In genomic region chr13:112689498-112690241, GRCh38 we compare ENCODE assay signal across 8 cellular contexts. TPM values are rescaled to one million over a fixed set of nuclear protein-coding genes. Genes with fewer than 3 reads are reported as not detected.
A peak's percentile ranks its signal among the peaks of the same experiment; 100 is the strongest.
DNase-seq lines count a peak whose midpoint lies in the region; ATAC-seq and TF ChIP-seq lines count a peak whose summit lies in the region.

Gene ATP11A (plus strand): TSS chr13:112690038. CDS start chr13:112690417, 379 bp downstream.

- no peaks in the 10 kb centered on the region for H3K36me3 Mint-ChIP-seq in nephron progenitor cell (ENCODE audit: low read depth)

- H3K4me3 Mint-ChIP-seq in nephron progenitor cell, result peak within 1 kb of the TSS; percentile 95

- peaks cover 55% of the 10 kb centered on the region for H3K79me2 ChIP-seq in DND-41 (ENCODE audit: insufficient read depth, low read length)

- H3K4me1 Mint-ChIP-seq in nephron progenitor cell, result peaks cover 59% of the 10 kb centered on the region

- H2AFZ ChIP-seq in DND-41 (ENCODE audit: low read depth, low read length), result peak within 1 kb of the TSS; percentile 96

- H4K20me1 ChIP-seq in DND-41 (ENCODE audit: insufficient read depth, low read length), result peaks cover 31% of the 10 kb centered on the region

- H3K36me3 ChIP-seq in DND-41 (ENCODE audit: insufficient read depth, low read length), result 0 out of 2 replicates have a peak, but pooled peaks cover 3% of the 10 kb centered on the region

- peak within 1 kb of the TSS; percentile 86 for H3K4me2 ChIP-seq in DND-41 (ENCODE audit: insufficient read depth, low read length)

- peaks cover 3% of the 10 kb centered on the region for H3K27me3 Mint-ChIP-seq in nephron progenitor cell (ENCODE audit: low read depth, poor library complexity)

- H3K27me3 ChIP-seq in DND-41 (ENCODE audit: insufficient read depth, low read length, poor library complexity), result no peaks in the 10 kb centered on the region

- TF ChIP-seq CTCF in DND-41 (IDR thresholded peaks at IDR 0.05; ENCODE audit: borderline replicate concordance, extremely low read depth, low read length, poor library complexity, severe bottlenecking) (peak; percentile 37), fibroblast of the aortic adventitia (IDR thresholded peaks at IDR 0.05; ENCODE audit: insufficient read depth, low read length) (no peak), nephron progenitor cell (IDR thresholded peaks at IDR 0.05) (no peak)

- H3K4me3 ChIP-seq in DND-41 (ENCODE audit: low read depth in 1 of 2, low read length in 2 of 2), result peak within 1 kb of the TSS; percentile 92
- H3K4me3 ChIP-seq in Jurkat, Clone E6-1 (ENCODE audit: low read length), result peak within 1 kb of the TSS; percentile 79
- peak within 1 kb of the TSS; percentile 74 for H3K4me3 ChIP-seq in fibroblast of the aortic adventitia (ENCODE audit: low read depth, low read length)

- H3K9ac ChIP-seq in DND-41 (ENCODE audit: low read depth, low read length), result peak within 1 kb of the TSS; percentile 93

- peak within 1 kb of the TSS; percentile 94 for H3K27ac Mint-ChIP-seq in nephron progenitor cell

- H3K9me3 ChIP-seq in DND-41 (ENCODE audit: insufficient read depth, low read length, severe bottlenecking), result no peaks in the 10 kb centered on the region

- H3K4me1 ChIP-seq in DND-41 (ENCODE audit: insufficient read depth, low read length), result peaks cover 38% of the 10 kb centered on the region

- peak within 1 kb of the TSS; percentile 83 for H3K27ac ChIP-seq in DND-41 (ENCODE audit: low read length)

- H3K9me3 Mint-ChIP-seq in nephron progenitor cell, result no peaks in the 10 kb centered on the region

- DNase-seq in DND-41 (peak; percentile 89), SHP77 treated with DMSO at 0.1 percent for 48 hours (lab: John Stamatoyannopoulos, UW) (peak; percentile 72), fibroblast of the aortic adventitia (ENCODE audit: low read depth) (peak; percentile 89), nephron progenitor cell (peak; percentile 89)
- DNase-seq in Jurkat, Clone E6-1 (ENCODE audit: low read depth, low spot score), result peak; percentile 64
- DNase-seq in activated effector memory CD4-positive, alpha-beta T cell treated with anti-CD3 and anti-CD28 coated beads, Interleukin-2, amount 50 U/mL, for 16 hours, result peak; percentile 93
- peak; percentile 84 for DNase-seq in stimulated activated naive CD8-positive, alpha-beta T cell treated with anti-CD3 and anti-CD28 coated beads, Interleukin-15, Interleukin-2, amounts not matched to agents 100 U/mL and 50 U/mL, for 24 hours

- ATAC-seq in DND-41 (ENCODE audit: insufficient read depth, low read depth) (peak; percentile 83), GM21619 (IDR thresholded peaks at IDR 0.05; ENCODE audit: unreplicated experiment) (peak; percentile 76)
- peak; percentile 86 for ATAC-seq in stimulated activated naive CD8-positive, alpha-beta T cell treated with anti-CD3 and anti-CD28 coated beads, Interleukin-15, Interleukin-2, amounts not matched to agents 100 U/mL and 50 U/mL, for 24 hours

RNA-seq across cellular contexts. Expression of gene ATP11A, which starts in this region (rescaled TPM):
- 23.3 TPM for polyA plus RNA-seq in Jurkat, Clone E6-1 (2012; ENCODE audit: insufficient read depth, insufficient read length)
- total RNA-seq in fibroblast of the aortic adventitia (ENCODE audit: low replicate concordance), result 8.9 and 14.0 TPM in 2 replicates

Comparison
In these comparisons a context has a peak if more than half of its experiments do, and no peak if none do; other contexts are left out.
1. Peak in every context shown above with its lines: DNase-seq, ATAC-seq, H3K4me3 ChIP-seq and H3K27ac ChIP-seq.